Comparison of ENCODE assay signal across 24 cellular contexts in genomic region chr3:184011937-184012889, GRCh38. TPM values are rescaled to one million over a fixed set of nuclear protein-coding genes. Genes with fewer than 3 reads are reported as not detected.
DNase-seq lines count a peak whose midpoint lies in the region; ATAC-seq, FAIRE-seq and TF ChIP-seq lines count a peak whose summit lies in the region.
"Had no signal": no experiment of that assay in that cellular context is flagged by ENCODE, and none has a peak within 500 bp of the region (broad histone marks: within the 10 kb centered on the region; RNA-seq: fewer than 3 reads in every experiment).

No MANE protein-coding gene starts in this region.

- ATAC-seq in heart left ventricle (no peak), GM12878 (no peak), GM19452 (IDR thresholded peaks at IDR 0.05; ENCODE audit: unreplicated experiment) (no peak), HG03135 (IDR thresholded peaks at IDR 0.05; ENCODE audit: unreplicated experiment) (no peak)
- ATAC-seq: T-cell had no signal

- no peak overlapping the region for H2BK120ac ChIP-seq in neuronal stem cell (ENCODE audit: low read depth, low read length)

- H3K27ac ChIP-seq in left ventricle myocardium inferior (replicated peaks) (no peak overlapping the region), heart left ventricle (no peak overlapping the region), GM12878 (ENCODE audit: control insufficient read depth, insufficient read depth) (no peak overlapping the region), neuronal stem cell (replicated peaks; ENCODE audit: low read length) (no peak overlapping the region)
- H3K27ac ChIP-seq: SK-N-MC had no signal

- no peak overlapping the region for H3K18ac ChIP-seq in neuronal stem cell (ENCODE audit: low read length)

- H3K4me2 ChIP-seq in GM12878 (ENCODE audit: control insufficient read depth, insufficient read depth) (no peak overlapping the region), neuronal stem cell (ENCODE audit: insufficient read depth, low read length, poor library complexity, severe bottlenecking) (no peak overlapping the region)

- H3K79me1 ChIP-seq in neuronal stem cell (ENCODE audit: low read depth, low read length) = peaks cover 5% of the 10 kb centered on the region

- no peak for TF ChIP-seq CTCF in left ventricle myocardium inferior (IDR thresholded peaks at IDR 0.05; ENCODE audit: borderline replicate concordance)
- TF ChIP-seq CTCF in heart left ventricle (IDR thresholded peaks at IDR 0.05) = no peak
- TF ChIP-seq CTCF in GM12878 (IDR thresholded peaks at IDR 0.05 in 2 of 3, conservative IDR thresholded peaks at IDR 0.05 in 1 of 3; ENCODE audit: control insufficient read depth in 2 of 3, extremely low read depth in 1 of 3, insufficient read depth in 1 of 3, low read depth in 3 of 3, low read length in 3 of 3) = no peak

- intact Hi-C loops in left ventricle myocardium inferior (cut with micrococcal nuclease) = loop anchor here (10.0 kb wide), 1 partner anchor 117 kb away; no protein-coding TSS in a partner anchor
- intact Hi-C loops in heart left ventricle (cut with DNase I) = loop anchor here in 2 of 10 donors (10.0 kb wide), 2 partner anchors 123 to 233 kb away; partner anchors contain the start of genes ALG3 (in 2 of the 2), EEF1AKMT4 (in 2 of the 2) and EIF2B5 (in 1 of the 2)
- intact Hi-C loops in GM12878 (cut with micrococcal nuclease; ENCODE audit: unreplicated experiment) = loop anchor here (10.0 kb wide), 1 partner anchor 243 kb away; no protein-coding TSS in a partner anchor

- WGBS in heart left ventricle, 4 donors = 84 to 91% (median 87%) methylated on average over 6 of the region's 6 CpGs
- WGBS in GM12878 (ENCODE audit: insufficient coverage, insufficient replicate concordance, low lambda C conversion rate, missing lambda C conversion rate) = 78% methylated on average over 5 of the region's 6 CpGs
- WGBS in neuronal stem cell (ENCODE audit: extremely low coverage in 2 of 2, insufficient read length in 2 of 2, insufficient replicate concordance in 1 of 2), 2 donors = no CpG with 5 or more reads among the region's 6 CpGs

- H3K4me1 ChIP-seq in left ventricle myocardium inferior (peaks cover 56% of the 10 kb centered on the region), heart left ventricle (peaks cover 0 to 44% (median 19%) of the 10 kb centered on the region in 12 donors), GM12878 (ENCODE audit: control insufficient read depth, insufficient read depth, low read length) (peaks cover 6% of the 10 kb centered on the region), neuronal stem cell (ENCODE audit: control insufficient read depth in 2 of 2, insufficient read depth in 1 of 2, low read depth in 1 of 2, low read length in 2 of 2) (peaks cover 4 to 6% of the 10 kb centered on the region in 2 donors)

- CTCF ChIA-PET in GM12878 (lab: Yijun Ruan, JAX) = interaction anchor here (1.1 to 1.6 kb wide), 3 partner anchors 108 to 127 kb away, joined by 3 to 5 read pairs (median 4); no protein-coding TSS in a partner anchor

- H3K4ac ChIP-seq in neuronal stem cell (ENCODE audit: low read length) = no peak overlapping the region

- no peaks in the 10 kb centered on the region for H3K79me2 ChIP-seq in GM12878 (ENCODE audit: control insufficient read depth, insufficient read depth, low read length)

- H2BK15ac ChIP-seq in neuronal stem cell (ENCODE audit: low read length) = no peak overlapping the region

- POLR2A ChIA-PET in GM12878 (lab: Charles Lee) = interaction anchor here (0.7 kb wide), 1 partner anchor 1895 kb away, joined by 4 read pairs; no protein-coding TSS in a partner anchor

- no peak overlapping the region for H3K14ac ChIP-seq in neuronal stem cell (ENCODE audit: low read length)

- no peak overlapping the region for H3K23ac ChIP-seq in neuronal stem cell (ENCODE audit: low read depth, low read length, poor library complexity)

- DNase-seq in left ventricle myocardium inferior (no peak), heart left ventricle (no peak), GM12878 (ENCODE audit: low read depth, low spot score) (no peak), neuronal stem cell (ENCODE audit: low spot score) (no peak), SW 1271 (lab: John Stamatoyannopoulos, UW) (no peak), SKM-1 (lab: John Stamatoyannopoulos, UW; ENCODE audit: unreplicated experiment) (no peak)
- DNase-seq: 8988T, COR-L47, GOT3, MG63, NCI-H1092, NCI-H1436 treated with DMSO at 0.1 percent for 48 hours, NCI-H2029 treated with DMSO at 0.1 percent for 48 hours, NCI-H2171, NCI-H446, NCI-H526 treated with DMSO at 0.1 percent for 48 hours, Right ventricle myocardium superior, T-cell had no signal

- H3K4me3 ChIP-seq in left ventricle myocardium inferior (peak overlapping the region; percentile 96), heart left ventricle (no peak overlapping the region), GM12878 (no peak overlapping the region), neuronal stem cell (ENCODE audit: low read length in 2 of 2) (no peak overlapping the region)
- H3K4me3 ChIP-seq: MG63, SK-N-MC had no signal

- H2AFZ ChIP-seq in GM12878 (ENCODE audit: control insufficient read depth, low read depth, low read length) = no peak overlapping the region
- no peak overlapping the region for H2AFZ ChIP-seq in neuronal stem cell (ENCODE audit: low read length)

- H2BK12ac ChIP-seq in neuronal stem cell (ENCODE audit: low read length) = no peak overlapping the region

- RAD21 ChIA-PET in GM12878 (lab: Charles Lee; ENCODE audit: unreplicated experiment) = interaction anchor here (0.9 to 1.3 kb wide), 4 partner anchors 107 to 128 kb away, joined by 3 to 4 read pairs (median 3); partner anchors contain the start of gene PARL

- H4K20me1 ChIP-seq in GM12878 (ENCODE audit: control insufficient read depth, insufficient read depth) = no peaks in the 10 kb centered on the region

- no peak overlapping the region for H2AK5ac ChIP-seq in neuronal stem cell (ENCODE audit: low read depth, low read length)

- no TSS peak for BruUV-seq in GM12878 (replicated peaks; lab: Mats Ljungman, UMichigan)

- H3K27me3 ChIP-seq in left ventricle myocardium inferior (ENCODE audit: low read depth) (no peaks in the 10 kb centered on the region), heart left ventricle (no peaks in the 10 kb centered on the region), GM12878 (replicated peaks in 1 of 2; ENCODE audit: control insufficient read depth in 2 of 2, insufficient read depth in 2 of 2, low read length in 1 of 2) (no peaks in the 10 kb centered on the region), neuronal stem cell (ENCODE audit: control insufficient read depth in 3 of 3, insufficient read depth in 3 of 3, low read depth in 1 of 3, low read length in 3 of 3) (no peaks in the 10 kb centered on the region)
- H3K27me3 ChIP-seq: MG63 had no signal

- peaks cover 59% of the 10 kb centered on the region for H3K36me3 ChIP-seq in left ventricle myocardium inferior
- peaks cover 0 to 56% (median 45%) of the 10 kb centered on the region in 9 donors for H3K36me3 ChIP-seq in heart left ventricle
- H3K36me3 ChIP-seq in GM12878 (ENCODE audit: control insufficient read depth in 2 of 2, insufficient read depth in 2 of 2, low read length in 1 of 2) = no peaks in the 10 kb centered on the region
- H3K36me3 ChIP-seq in neuronal stem cell (replicated peaks in 1 of 2; ENCODE audit: control insufficient read depth in 2 of 2, insufficient read depth in 2 of 2, low read length in 2 of 2) = peaks cover 9 to 52% of the 10 kb centered on the region in 2 donors

- no peak overlapping the region for H2BK5ac ChIP-seq in neuronal stem cell (ENCODE audit: low read length)

- TF ChIP-seq POLR2A in heart left ventricle (IDR thresholded peaks at IDR 0.05) (no peak), GM12878 (IDR thresholded peaks at IDR 0.05; ENCODE audit: low read depth, low read length) (no peak)

- H3K9ac ChIP-seq in GM12878 (ENCODE audit: control insufficient read depth, insufficient read depth, low read length) (no peak overlapping the region), neuronal stem cell (ENCODE audit: low read depth, low read length, poor library complexity) (no peak overlapping the region)

- FAIRE-seq in GM12878 (lab: Jason Lieb, UNC) = peak; percentile 41
- FAIRE-seq: G401.6, GM19239 had no signal

- SMC1A ChIA-PET in GM12878 (lab: Charles Lee; ENCODE audit: uncharacterized antibody, unreplicated experiment) = interaction anchor here (0.9 to 2.2 kb wide), 3 partner anchors 11 to 117 kb away, joined by 3 to 13 read pairs (median 3); no protein-coding TSS in a partner anchor

- H4K91ac ChIP-seq in neuronal stem cell (ENCODE audit: low read depth, low read length, poor library complexity) = peak overlapping the region; percentile 72

- H4K8ac ChIP-seq in neuronal stem cell (ENCODE audit: low read depth, low read length) = no peak overlapping the region

- no peak for TF ChIP-seq RAD21 in GM12878 (IDR thresholded peaks at IDR 0.05; ENCODE audit: insufficient read depth, low read depth, low read length)

- no peak for TF ChIP-seq EP300 in GM12878 (IDR thresholded peaks at IDR 0.05; ENCODE audit: borderline replicate concordance in 1 of 2, control insufficient read depth in 1 of 2, low read depth in 2 of 2, low read length in 2 of 2)

- H3K9me3 ChIP-seq in left ventricle myocardium inferior (replicated peaks) = no peaks in the 10 kb centered on the region
- no peaks in the 10 kb centered on the region for H3K9me3 ChIP-seq in heart left ventricle
- no peaks in the 10 kb centered on the region for H3K9me3 ChIP-seq in GM12878 (replicated peaks; ENCODE audit: control insufficient read depth, insufficient read depth, low read length)
- no peaks in the 10 kb centered on the region for H3K9me3 ChIP-seq in neuronal stem cell (replicated peaks in 1 of 2; ENCODE audit: control insufficient read depth in 2 of 2, insufficient read depth in 1 of 2, low read depth in 1 of 2, low read length in 2 of 2)
- H3K9me3 ChIP-seq: MG63 had no signal

- in situ Hi-C loops in GM12878 (cut with MboI) = no loop called here

RNA-seq across cellular contexts. Expression of gene ABCC5, which starts 5.5 kb away (rescaled TPM):
- total RNA-seq in left ventricle myocardium inferior = 49.4 TPM
- total RNA-seq in heart left ventricle = 10 to 100 TPM; 20.8 to 61.7 (median 34.3) TPM
- 10 to 100 TPM; 16.4 to 30.9 TPM for polyA plus RNA-seq in heart left ventricle
- 43.2 and 43.4 TPM in 2 replicates for total RNA-seq in GM12878 (2013; cell fraction: nucleolus; rRNA removed)
- 6.0 and 7.1 TPM in 2 replicates for total RNA-seq in GM12878 (2014; rRNA removed)
- total RNA-seq in GM12878 (2014; rRNA removed; fragmentation: Illumina TruSeq; extraction: Trizol) = 5.9 and 6.3 TPM in 2 replicates
- total RNA-seq in GM12878 (2021) = 9.9 and 14.4 TPM in 2 replicates
- polyA plus RNA-seq in GM12878 (2011; ENCODE audit: low read depth) = 3.0 TPM
- polyA plus RNA-seq in GM12878 (2011; rRNA removed) = 14.7 and 17.8 TPM in 2 replicates
- 10.4 and 11.9 TPM in 2 replicates for polyA plus RNA-seq in GM12878 (2011; cell fraction: cytosol; rRNA removed)
- 83.3 and 93.9 TPM in 2 replicates for polyA plus RNA-seq in GM12878 (2011; cell fraction: nucleus; rRNA removed)
- polyA plus RNA-seq in GM12878 (2012) = 3.9 and 4.1 TPM in 2 replicates
- 7.8 and 9.6 TPM in 2 replicates for polyA plus RNA-seq in GM12878 (2014; fragmentation: Illumina TruSeq; extraction: Trizol)
- 1 to 10 TPM; 6.1 to 7.2 TPM for polyA plus RNA-seq in GM12878 (2014; fragmentation: Nextera tagmentation; extraction: Ambion mirVana)
- 9.7 and 10.4 TPM in 2 replicates for polyA plus RNA-seq in GM12878 (2014; rRNA removed)
- polyA plus RNA-seq in GM12878 (2016; fragmentation: Nextera tagmentation; extraction: Ambion mirVana) = 10 to 100 TPM; 11.0 to 11.4 TPM
- 8.9 and 11.0 TPM in 2 replicates for polyA minus RNA-seq in GM12878 (2011; rRNA and poly(A)+ RNA removed)
- polyA minus RNA-seq in GM12878 (2011; cell fraction: cytosol; rRNA and poly(A)+ RNA removed) = 3.2 and 4.6 TPM in 2 replicates
- polyA minus RNA-seq in GM12878 (2011; cell fraction: nucleus; rRNA and poly(A)+ RNA removed) = 16.2 and 22.5 TPM in 2 replicates
- 15.6 TPM for polyA plus RNA-seq in neuronal stem cell (2013, experiment 1 of 2)
- polyA plus RNA-seq in neuronal stem cell (2013, experiment 2 of 2) = 15.6 TPM

RNA-seq across cellular contexts. Expression of gene HTR3D, which starts 19.3 kb away (rescaled TPM):
- total RNA-seq in left ventricle myocardium inferior = not detected
- not detected for total RNA-seq in heart left ventricle
- not detected for polyA plus RNA-seq in heart left ventricle
- total RNA-seq in GM12878 (2013; cell fraction: nucleolus; rRNA removed) = not detected in 2 replicates
- not detected in 2 replicates for total RNA-seq in GM12878 (2014; rRNA removed)
- not detected in 2 replicates for total RNA-seq in GM12878 (2014; rRNA removed; fragmentation: Illumina TruSeq; extraction: Trizol)
- total RNA-seq in GM12878 (2021) = not detected in 2 replicates
- not detected for polyA plus RNA-seq in GM12878 (2011; ENCODE audit: low read depth)
- polyA plus RNA-seq in GM12878 (2011; rRNA removed) = not detected in 2 replicates
- polyA plus RNA-seq in GM12878 (2011; cell fraction: cytosol; rRNA removed) = not detected in 2 replicates
- not detected in 2 replicates for polyA plus RNA-seq in GM12878 (2011; cell fraction: nucleus; rRNA removed)
- polyA plus RNA-seq in GM12878 (2012) = not detected in 2 replicates
- polyA plus RNA-seq in GM12878 (2014; fragmentation: Illumina TruSeq; extraction: Trizol) = not detected in 2 replicates
- not detected for polyA plus RNA-seq in GM12878 (2014; fragmentation: Nextera tagmentation; extraction: Ambion mirVana)
- polyA plus RNA-seq in GM12878 (2014; rRNA removed) = not detected in 2 replicates
- polyA plus RNA-seq in GM12878 (2016; fragmentation: Nextera tagmentation; extraction: Ambion mirVana) = not detected
- not detected in 2 replicates for polyA minus RNA-seq in GM12878 (2011; rRNA and poly(A)+ RNA removed)
- polyA minus RNA-seq in GM12878 (2011; cell fraction: cytosol; rRNA and poly(A)+ RNA removed) = not detected in 2 replicates
- polyA minus RNA-seq in GM12878 (2011; cell fraction: nucleus; rRNA and poly(A)+ RNA removed) = not detected in 2 replicates
- polyA plus RNA-seq in neuronal stem cell (2013, experiment 1 of 2) = not detected
- not detected for polyA plus RNA-seq in neuronal stem cell (2013, experiment 2 of 2)
- total RNA-seq: Right ventricle myocardium superior, T-cell had no signal
- polyA plus RNA-seq: AG04450 had no signal

RNA-seq across cellular contexts. Expression of gene HTR3C, which starts 40.6 kb away (rescaled TPM):
- total RNA-seq in left ventricle myocardium inferior (not detected), heart left ventricle (not detected), GM12878 (2014; rRNA removed) (not detected in 2 replicates), GM12878 (2014; rRNA removed; fragmentation: Illumina TruSeq; extraction: Trizol) (not detected in 2 replicates), GM12878 (2021) (not detected in 2 replicates)
- polyA plus RNA-seq in heart left ventricle (not detected), GM12878 (2011; rRNA removed) (not detected in 2 replicates), GM12878 (2014; fragmentation: Illumina TruSeq; extraction: Trizol) (not detected in 2 replicates), GM12878 (2014; fragmentation: Nextera tagmentation; extraction: Ambion mirVana) (not detected), GM12878 (2014; rRNA removed) (not detected in 2 replicates), GM12878 (2016; fragmentation: Nextera tagmentation; extraction: Ambion mirVana) (not detected)
- total RNA-seq in GM12878 (2013; cell fraction: nucleolus; rRNA removed) = not detected in 2 replicates
- not detected for polyA plus RNA-seq in GM12878 (2011; ENCODE audit: low read depth)
- not detected in 2 replicates for polyA plus RNA-seq in GM12878 (2011; cell fraction: cytosol; rRNA removed)
- not detected in 2 replicates for polyA plus RNA-seq in GM12878 (2011; cell fraction: nucleus; rRNA removed)
- polyA plus RNA-seq in GM12878 (2012) = not detected in 2 replicates
- not detected in 2 replicates for polyA minus RNA-seq in GM12878 (2011; rRNA and poly(A)+ RNA removed)
- polyA minus RNA-seq in GM12878 (2011; cell fraction: cytosol; rRNA and poly(A)+ RNA removed) = not detected in 2 replicates
- not detected in 2 replicates for polyA minus RNA-seq in GM12878 (2011; cell fraction: nucleus; rRNA and poly(A)+ RNA removed)
- not detected for polyA plus RNA-seq in neuronal stem cell (2013, experiment 1 of 2)
- polyA plus RNA-seq in neuronal stem cell (2013, experiment 2 of 2) = 0.01 TPM
- total RNA-seq: Right ventricle myocardium superior, T-cell had no signal
- polyA plus RNA-seq: AG04450 had no signal
